In genomic region chr6:113805167-113805835, GRCh38 we compare ENCODE assay signal across 10 cellular contexts. TPM values are rescaled to one million over a fixed set of nuclear protein-coding genes. Genes with fewer than 3 reads are reported as not detected.
A peak's percentile ranks its signal among the peaks of the same experiment; 100 is the strongest.
DNase-seq lines count a peak whose midpoint lies in the region; ATAC-seq and TF ChIP-seq lines count a peak whose summit lies in the region.
"Had no signal": no experiment of that assay in that cellular context is flagged by ENCODE, and none has a peak within 500 bp of the region (broad histone marks: within the 10 kb centered on the region; RNA-seq: fewer than 3 reads in every experiment).

No MANE protein-coding gene starts in this region.

- no peak overlapping the region for H2BK15ac ChIP-seq in IMR-90 (ENCODE audit: low read depth, low read length)

- BruUV-seq in IMR-90 (replicated peaks; lab: Mats Ljungman, UMichigan): no TSS peak

- H4K91ac ChIP-seq in IMR-90 (ENCODE audit: insufficient read depth, low read depth, low read length): no peak overlapping the region

- CTCF ChIA-PET in IMR-90 (lab: Yijun Ruan, JAX): interaction anchor here (1.0 to 1.7 kb wide), 4 partner anchors 12 to 194 kb away, joined by 3 read pairs; no protein-coding TSS in a partner anchor
- CTCF ChIA-PET in CD4-positive, alpha-beta memory T cell (lab: Charles Lee; ENCODE audit: partially characterized antibody): no interaction called here

- H3K36me3 ChIP-seq in IMR-90 (ENCODE audit: control insufficient read depth, insufficient read depth, low read length): no peaks in the 10 kb centered on the region
- H3K36me3 ChIP-seq in CD4-positive, alpha-beta memory T cell (ENCODE audit: insufficient read depth, low read length): no peaks in the 10 kb centered on the region
- H3K36me3 ChIP-seq: cardiac muscle cell had no signal

- peak overlapping the region; percentile 88; the same call in 1 of the 2 replicates for H4K5ac ChIP-seq in IMR-90 (ENCODE audit: low read depth, low read length)

- no peak overlapping the region for H3K18ac ChIP-seq in IMR-90 (ENCODE audit: low read depth, low read length)

- no peak overlapping the region for H2AK9ac ChIP-seq in IMR-90 (replicated peaks; ENCODE audit: low read depth, low read length, poor library complexity)

- TF ChIP-seq CTCF in IMR-90 (conservative IDR thresholded peaks at IDR 0.05; ENCODE audit: low read depth, low read length): no peak

- no peak for TF ChIP-seq RAD21 in IMR-90 (IDR thresholded peaks at IDR 0.05; ENCODE audit: low read length)

- no peak overlapping the region for H2BK5ac ChIP-seq in IMR-90 (ENCODE audit: low read depth, low read length, poor library complexity, severe bottlenecking)

- in situ Hi-C loops in IMR-90 (cut with MboI; ENCODE audit: low sequenced_read_pairs): no loop called here

- H3K4me1 ChIP-seq in IMR-90 (ENCODE audit: control insufficient read depth, insufficient read depth, low read length): peaks cover 3% of the 10 kb centered on the region
- H3K4me1 ChIP-seq in CD4-positive, alpha-beta memory T cell (ENCODE audit: insufficient read depth, low read length): no peaks in the 10 kb centered on the region

- H3K36me3 Mint-ChIP-seq in CD4-positive, alpha-beta memory T cell: no peaks in the 10 kb centered on the region
- H3K36me3 Mint-ChIP-seq in T-helper 2 cell treated with Interferon-gamma antibody and Interleukin-4, amounts not matched to agents 5 μg/mL and 100 μg/mL, for 36 hours (ENCODE audit: low read depth): no peaks in the 10 kb centered on the region

- TF ChIP-seq POLR2A in IMR-90 (IDR thresholded peaks at IDR 0.05; ENCODE audit: low read depth, low read length): no peak

- H2AK5ac ChIP-seq in IMR-90 (ENCODE audit: low read depth, low read length): no peak overlapping the region

- no peaks in the 10 kb centered on the region for H3K9me3 Mint-ChIP-seq in CD4-positive, alpha-beta memory T cell
- H3K9me3 Mint-ChIP-seq in T-helper 2 cell treated with Interferon-gamma antibody and Interleukin-4, amounts not matched to agents 5 μg/mL and 100 μg/mL, for 36 hours: no peaks in the 10 kb centered on the region

- dilution Hi-C loops in IMR-90 (cut with HindIII; ENCODE audit: low sequenced_read_pairs, unreplicated experiment): no loop called here

- no peaks in the 10 kb centered on the region for H3K27me3 ChIP-seq in IMR-90 (ENCODE audit: control insufficient read depth, insufficient read depth, low read length)
- no peaks in the 10 kb centered on the region for H3K27me3 ChIP-seq in CD4-positive, alpha-beta memory T cell (ENCODE audit: insufficient read depth, low read length)

- no peak overlapping the region for H2BK120ac ChIP-seq in IMR-90 (ENCODE audit: low read depth, low read length)

- H2BK20ac ChIP-seq in IMR-90 (ENCODE audit: low read depth, low read length): no peak overlapping the region

- DNase-seq in IMR-90 (peak; percentile 22), left colon (no peak), HUDEP-2 (lab: John Stamatoyannopoulos, UW; ENCODE audit: unreplicated experiment in 76 of 76) (no peak), SHP77 treated with DMSO at 0.1 percent for 48 hours (lab: John Stamatoyannopoulos, UW) (no peak)
- no peak for DNase-seq in CD4-positive, alpha-beta memory T cell
- DNase-seq in T-helper 2 cell treated with Interferon-gamma antibody and Interleukin-4, amounts not matched to agents 5 μg/mL and 100 μg/mL, for 36 hours (ENCODE audit: low spot score): no peak
- DNase-seq: SK-N-SH had no signal

- intact Hi-C loops in IMR-90 (cut with micrococcal nuclease): no loop called here
- intact Hi-C loops in left colon (cut with DNase I, micrococcal nuclease): no loop called here
- intact Hi-C loops in CD4-positive, alpha-beta memory T cell (cut with micrococcal nuclease): no loop called here

- no peak overlapping the region for H3K23ac ChIP-seq in IMR-90 (ENCODE audit: low read depth, low read length)

- no peak overlapping the region for H3K4ac ChIP-seq in IMR-90 (ENCODE audit: low read depth, low read length)

- no peak overlapping the region for H3K9ac ChIP-seq in IMR-90 (ENCODE audit: low read depth, low read length)
- H3K9ac ChIP-seq: SK-N-SH had no signal

- H3K4me3 Mint-ChIP-seq in CD4-positive, alpha-beta memory T cell: no peak overlapping the region
- H3K4me3 Mint-ChIP-seq in T-helper 2 cell treated with Interferon-gamma antibody and Interleukin-4, amounts not matched to agents 5 μg/mL and 100 μg/mL, for 36 hours: no peak overlapping the region

- no peak overlapping the region for H3K4me3 ChIP-seq in IMR-90 (ENCODE audit: insufficient read depth, low read depth, low read length)
- no peak overlapping the region for H3K4me3 ChIP-seq in CD4-positive, alpha-beta memory T cell (ENCODE audit: low read length in 2 of 2)
- H3K4me3 ChIP-seq: cardiac muscle cell had no signal

- no peaks in the 10 kb centered on the region for H3K9me3 ChIP-seq in IMR-90 (ENCODE audit: control insufficient read depth, insufficient read depth, low read length)
- no peaks in the 10 kb centered on the region for H3K9me3 ChIP-seq in CD4-positive, alpha-beta memory T cell (ENCODE audit: control insufficient read depth in 1 of 2, low read length in 2 of 2)
- H3K9me3 ChIP-seq: SK-N-SH had no signal

- H3K56ac ChIP-seq in IMR-90 (ENCODE audit: extremely low read depth, insufficient read depth, low read length): no peak overlapping the region

- H4K8ac ChIP-seq in IMR-90 (ENCODE audit: low read depth in 2 of 2, low read length in 2 of 2): no peak overlapping the region

- H3K79me1 ChIP-seq in IMR-90 (ENCODE audit: low read depth in 1 of 2, low read length in 2 of 2): no peaks in the 10 kb centered on the region

- POLR2A ChIA-PET in IMR-90 (lab: Charles Lee; ENCODE audit: unreplicated experiment): interaction anchor here (0.5 kb wide), 1 partner anchor 10 kb away, joined by 3 read pairs; no protein-coding TSS in a partner anchor
- POLR2A ChIA-PET in CD4-positive, alpha-beta memory T cell (lab: Charles Lee; ENCODE audit: partially characterized antibody): no interaction called here

- no peaks in the 10 kb centered on the region for H4K20me1 ChIP-seq in IMR-90 (ENCODE audit: insufficient read depth, low read length)

- peaks cover 4 to 5% (median 4%) of the 10 kb centered on the region in 4 donors for H3K4me1 Mint-ChIP-seq in CD4-positive, alpha-beta memory T cell
- peaks cover 4% of the 10 kb centered on the region for H3K4me1 Mint-ChIP-seq in T-helper 2 cell treated with Interferon-gamma antibody and Interleukin-4, amounts not matched to agents 5 μg/mL and 100 μg/mL, for 36 hours (ENCODE audit: low read depth)

- no peaks in the 10 kb centered on the region; the same call in 1 of the 2 replicates for H3K9me1 ChIP-seq in IMR-90 (ENCODE audit: insufficient read depth, low read length)

- no peak overlapping the region for H2AFZ ChIP-seq in IMR-90 (replicated peaks; ENCODE audit: low read length, poor library complexity)

- H3K27ac ChIP-seq in IMR-90 (ENCODE audit: insufficient read depth, low read length): no peak overlapping the region
- H3K27ac ChIP-seq in CD4-positive, alpha-beta memory T cell (ENCODE audit: low read depth, low read length): no peak overlapping the region
- H3K27ac ChIP-seq: cardiac muscle cell had no signal

- ATAC-seq in GM18499 (IDR thresholded peaks at IDR 0.05; ENCODE audit: insufficient read depth, unreplicated experiment) (peak; percentile 90), GM21717 (IDR thresholded peaks at IDR 0.05; ENCODE audit: unreplicated experiment) (peak; percentile 97), IMR-90 (ENCODE audit: low read depth) (no peak; the same call in 1 of the 2 replicates), left colon (peak; percentile 17)

- peak overlapping the region; percentile 40; the same call in 1 of the 2 replicates for H3K4me2 ChIP-seq in IMR-90 (ENCODE audit: low read depth, low read length)
- H3K4me2 ChIP-seq: SK-N-SH had no signal

- no CpG with 5 or more reads among the region's 7 CpGs for WGBS in IMR-90 (ENCODE audit: extremely low coverage in 2 of 2, insufficient read length in 1 of 2), 2 experiments

- no peak overlapping the region for H3K27ac Mint-ChIP-seq in CD4-positive, alpha-beta memory T cell
- no peak overlapping the region for H3K27ac Mint-ChIP-seq in T-helper 2 cell treated with Interferon-gamma antibody and Interleukin-4, amounts not matched to agents 5 μg/mL and 100 μg/mL, for 36 hours

- no peak overlapping the region for H3K14ac ChIP-seq in IMR-90 (replicated peaks; ENCODE audit: low read depth, low read length)

- peaks cover 4% of the 10 kb centered on the region in 2 donors for H3K27me3 Mint-ChIP-seq in CD4-positive, alpha-beta memory T cell
- peaks cover 5% of the 10 kb centered on the region for H3K27me3 Mint-ChIP-seq in T-helper 2 cell treated with Interferon-gamma antibody and Interleukin-4, amounts not matched to agents 5 μg/mL and 100 μg/mL, for 36 hours (ENCODE audit: low read depth)

TF ChIP-seq in IMR-90, 13 proteins besides CTCF, POLR2A, EP300 and RAD21 (continues in another document):
- TF ChIP-seq NFE2L2 (IDR thresholded peaks at IDR 0.05; ENCODE audit: low read depth, low read length) (no peak), ELK1 (IDR thresholded peaks at IDR 0.05; ENCODE audit: borderline replicate concordance, low read depth, low read length) (no peak), USF2 (IDR thresholded peaks at IDR 0.05; ENCODE audit: low read depth, low read length) (no peak), SMC3 (IDR thresholded peaks at IDR 0.05; ENCODE audit: low read depth, low read length) (no peak), BHLHE40 (IDR thresholded peaks at IDR 0.05; ENCODE audit: low read depth, low read length) (no peak), CHD1 (IDR thresholded peaks at IDR 0.05; ENCODE audit: low read depth, low read length) (no peak)

RNA-seq across cellular contexts. Expression of gene MARCKS, which starts 51.8 kb away (rescaled TPM):
- total RNA-seq in IMR-90 (2012; rRNA removed) (40.7 and 111 TPM in 2 replicates), left colon (100 to 1,000 TPM; 142 to 223 TPM)
- 34.5 and 46.8 TPM in 2 replicates for polyA plus RNA-seq in IMR-90 (2012; rRNA removed)
- polyA plus RNA-seq in IMR-90 (2012; cell fraction: cytosol; rRNA removed): 10.9 and 24.0 TPM in 2 replicates
- 18.4 and 20.0 TPM in 2 replicates for polyA plus RNA-seq in IMR-90 (2012; cell fraction: nucleus; rRNA removed; ENCODE audit: low replicate concordance)
- total RNA-seq in CD4-positive, alpha-beta memory T cell: 1 to 10 TPM; 2.2 to 2.7 TPM
- under 1 TPM in 1 of 2 donors, not detected in 1; 0.18 TPM for polyA plus RNA-seq in CD4-positive, alpha-beta memory T cell

Comparison
In these comparisons a context has a peak if more than half of its experiments do, and no peak if none do; other contexts are left out.
1. RNA of gene MARCKS, which starts 51.8 kb away (total RNA-seq): 142 to 223 TPM in left colon and 40.7 to 111 TPM in IMR-90; 2.2 to 2.7 TPM in CD4-positive, alpha-beta memory T cell; every median in the first group is over 10 times any median in the second.